Comparison of ENCODE assay signal across 1 cellular context in genomic region chr19:17091758-17092333, GRCh38.
TF ChIP-seq lines count a peak whose summit lies in the region.

No MANE protein-coding gene starts in this region.

TF ChIP-seq in H1, 55 proteins besides CTCF, POLR2A, EP300 and RAD21:
- TF ChIP-seq ATF3 (IDR thresholded peaks at IDR 0.05; ENCODE audit: insufficient read depth, low read depth, low read length): no peak
- TF ChIP-seq RFX5 (IDR thresholded peaks at IDR 0.05; ENCODE audit: borderline replicate concordance, low read depth, low read length): no peak
- TF ChIP-seq SIN3A (conservative IDR thresholded peaks at IDR 0.05 in 1 of 2, IDR thresholded peaks at IDR 0.05 in 1 of 2; ENCODE audit: low read depth in 1 of 2, low read length in 2 of 2): no peak
- TF ChIP-seq SP1 (IDR thresholded peaks at IDR 0.05; ENCODE audit: low read depth, low read length): no peak
